Comparison of ENCODE assay signal across 14 cellular contexts in the genomic region with DNA sequence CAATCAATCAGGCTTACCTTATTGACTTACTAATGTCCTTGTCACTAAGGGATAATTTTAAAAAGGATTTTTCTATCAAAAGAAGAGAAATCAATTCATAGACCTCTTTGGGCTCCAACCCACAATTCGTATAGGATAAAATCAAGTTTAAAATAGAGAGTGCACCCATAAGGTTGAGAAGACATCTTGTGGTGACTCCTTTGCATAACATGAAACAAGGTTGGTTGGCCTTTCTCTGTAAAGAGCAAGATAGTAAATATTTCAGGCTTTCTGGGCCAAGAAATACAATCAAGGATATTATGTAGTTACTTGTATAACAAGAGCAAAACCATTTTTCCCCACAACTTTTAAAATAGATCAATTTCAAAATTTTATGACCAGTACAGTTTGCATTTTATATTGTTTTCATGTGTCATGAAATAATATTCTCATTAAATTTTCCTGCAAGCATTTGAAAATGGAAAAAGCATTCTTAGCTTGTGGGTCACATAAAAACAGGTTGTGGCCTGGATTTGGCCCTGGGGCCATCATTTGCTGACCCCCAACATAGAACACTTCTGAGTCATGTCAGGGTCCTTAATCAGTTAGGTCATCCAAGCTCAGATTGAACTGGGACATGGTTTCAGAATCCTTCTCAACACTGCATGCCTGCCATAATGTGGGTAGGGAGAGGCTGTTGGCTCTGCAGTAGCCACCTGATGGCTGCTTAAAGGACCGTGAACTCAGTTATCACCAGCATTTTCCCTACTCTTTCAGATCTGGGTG.
DNase-seq lines count a peak whose midpoint lies in the region; ATAC-seq and TF ChIP-seq lines count a peak whose summit lies in the region.
"Had no signal": no experiment of that assay in that cellular context is flagged by ENCODE, and none has a peak within 500 bp of the region (broad histone marks: within the 10 kb centered on the region; RNA-seq: fewer than 3 reads in every experiment).

No MANE protein-coding gene starts in this region.

- no peaks in the 10 kb centered on the region for H3K4me1 ChIP-seq in Panc1 (ENCODE audit: control insufficient read depth, insufficient read depth, low read length)

- H3K27me3 ChIP-seq in Panc1 (ENCODE audit: control insufficient read depth, insufficient read depth, low read length): peaks cover 7% of the 10 kb centered on the region

- no peaks in the 10 kb centered on the region for H3K9me3 Mint-ChIP-seq in activated CD4-positive, alpha-beta T cell treated with anti-CD3 and anti-CD28 coated beads for 36 hours (ENCODE audit: low read depth)
- no peaks in the 10 kb centered on the region for H3K9me3 Mint-ChIP-seq in natural killer cell
- H3K9me3 Mint-ChIP-seq: CD4-positive, alpha-beta T cell; naive thymus-derived CD4-positive, alpha-beta T cell had no signal

- no peak overlapping the region for H3K27ac Mint-ChIP-seq in activated CD4-positive, alpha-beta T cell treated with anti-CD3 and anti-CD28 coated beads for 36 hours
- no peak overlapping the region for H3K27ac Mint-ChIP-seq in natural killer cell
- H3K27ac Mint-ChIP-seq: CD4-positive, alpha-beta T cell; naive thymus-derived CD4-positive, alpha-beta T cell; WTC11 had no signal

- no peaks in the 10 kb centered on the region for H3K36me3 ChIP-seq in Panc1 (ENCODE audit: control insufficient read depth, insufficient read depth, low read length)

- DNase-seq in GM10248 (ENCODE audit: extremely low spot score) (no peak), Panc1 (ENCODE audit: low read depth, low spot score) (no peak), fibroblast of the aortic adventitia (ENCODE audit: low read depth) (no peak), natural killer cell (no peak), activated T-cell treated with anti-CD3 and anti-CD28 coated beads for 4 hours (no peak)
- peak; percentile 68 for DNase-seq in Jurkat, Clone E6-1 (ENCODE audit: low read depth, low spot score)
- no peak for DNase-seq in activated CD4-positive, alpha-beta T cell treated with anti-CD3 and anti-CD28 coated beads for 36 hours
- DNase-seq: activated naive CD4-positive, alpha-beta T cell; CD4-positive, alpha-beta T cell; NCI-H2171; trophoblast cell had no signal

- CTCF ChIA-PET in GM10248 (lab: Yijun Ruan, JAX) (interaction anchor here (0.9 to 5.0 kb wide), 6 partner anchors 8 to 65 kb away, joined by 3 to 31 read pairs (median 4); no protein-coding TSS in a partner anchor), Panc1 (lab: Charles Lee) (interaction anchor here (0.6 kb wide), 1 partner anchor 41 kb away, joined by 5 read pairs; no protein-coding TSS in a partner anchor)
- CTCF ChIA-PET in activated CD4-positive, alpha-beta T cell treated with anti-CD3 and anti-CD28 coated beads for 36 hours (lab: Charles Lee): interaction anchor here (0.9 to 1.5 kb wide), 4 partner anchors 10 to 317 kb away, joined by 3 to 4 read pairs (median 3); no protein-coding TSS in a partner anchor

- no peaks in the 10 kb centered on the region for H3K9me3 ChIP-seq in Panc1 (ENCODE audit: control insufficient read depth, insufficient read depth, low read depth, low read length)

- intact Hi-C loops in Panc1 (cut with micrococcal nuclease; ENCODE audit: unreplicated experiment): no loop called here
- intact Hi-C loops in activated CD4-positive, alpha-beta T cell treated with anti-CD3 and anti-CD28 coated beads for 36 hours (cut with DNase I, micrococcal nuclease): no loop called here
- intact Hi-C loops in natural killer cell (cut with micrococcal nuclease): loop anchor here (2.0 kb wide), 1 partner anchor 111 kb away; no protein-coding TSS in a partner anchor

- BruUV-seq in Panc1 (replicated peaks; lab: Mats Ljungman, UMichigan): no TSS peak

- no peaks in the 10 kb centered on the region for H3K4me1 Mint-ChIP-seq in activated CD4-positive, alpha-beta T cell treated with anti-CD3 and anti-CD28 coated beads for 36 hours
- H3K4me1 Mint-ChIP-seq in natural killer cell: no peaks in the 10 kb centered on the region

- in situ Hi-C loops in Panc1 (cut with HindIII; ENCODE audit: low pct_unique_long_range_greater_than_20kb, low sequenced_read_pairs): no loop called here

- ATAC-seq in Panc1 (no peak), natural killer cell (no peak)
- no peak for ATAC-seq in activated CD4-positive, alpha-beta T cell treated with anti-CD3 and anti-CD28 coated beads for 36 hours
- ATAC-seq: naive thymus-derived CD4-positive, alpha-beta T cell; WTC11 had no signal

- H3K4me3 ChIP-seq in Jurkat, Clone E6-1 (ENCODE audit: low read length): no peak overlapping the region
- no peak overlapping the region for H3K4me3 ChIP-seq in Panc1 (ENCODE audit: low read depth in 2 of 2, low read length in 2 of 2)
- no peak overlapping the region for H3K4me3 ChIP-seq in fibroblast of the aortic adventitia (ENCODE audit: low read depth, low read length)
- H3K4me3 ChIP-seq: SK-N-MC had no signal

- TF ChIP-seq CTCF in GM10248 (IDR thresholded peaks at IDR 0.05; ENCODE audit: control extremely low read depth, extremely low read depth, low read depth, missing control alignments): peak; percentile 35
- TF ChIP-seq CTCF in Panc1 (IDR thresholded peaks at IDR 0.05): peak; percentile 19; the same call in 1 of the 2 replicates
- peak; percentile 22 for TF ChIP-seq CTCF in fibroblast of the aortic adventitia (IDR thresholded peaks at IDR 0.05; ENCODE audit: insufficient read depth, low read length)
- TF ChIP-seq CTCF in natural killer cell (IDR thresholded peaks at IDR 0.05): no peak

- no peaks in the 10 kb centered on the region for H3K27me3 Mint-ChIP-seq in activated CD4-positive, alpha-beta T cell treated with anti-CD3 and anti-CD28 coated beads for 36 hours
- peaks cover 0 to 15% of the 10 kb centered on the region in 2 donors for H3K27me3 Mint-ChIP-seq in natural killer cell (ENCODE audit: low read depth in 2 of 2)
- H3K27me3 Mint-ChIP-seq: CD4-positive, alpha-beta T cell had no signal

- no peaks in the 10 kb centered on the region for H3K36me3 Mint-ChIP-seq in activated CD4-positive, alpha-beta T cell treated with anti-CD3 and anti-CD28 coated beads for 36 hours (ENCODE audit: low read depth)
- no peaks in the 10 kb centered on the region for H3K36me3 Mint-ChIP-seq in natural killer cell
- H3K36me3 Mint-ChIP-seq: naive thymus-derived CD4-positive, alpha-beta T cell; WTC11 had no signal

- POLR2A ChIA-PET in GM10248 (lab: Yijun Ruan, JAX) (no interaction called here), Panc1 (lab: Charles Lee) (no interaction called here)
- POLR2A ChIA-PET in activated CD4-positive, alpha-beta T cell treated with anti-CD3 and anti-CD28 coated beads for 36 hours (lab: Charles Lee): no interaction called here

- no peak overlapping the region for H3K27ac ChIP-seq in Panc1 (ENCODE audit: low read length)
- H3K27ac ChIP-seq: SK-N-MC had no signal

- H3K4me3 Mint-ChIP-seq in activated CD4-positive, alpha-beta T cell treated with anti-CD3 and anti-CD28 coated beads for 36 hours: no peak overlapping the region
- no peak overlapping the region for H3K4me3 Mint-ChIP-seq in natural killer cell
- H3K4me3 Mint-ChIP-seq: CD4-positive, alpha-beta T cell; naive thymus-derived CD4-positive, alpha-beta T cell; WTC11 had no signal
